ENCODE assay signal across 12 cellular contexts in genomic region chr2:112150851-112151250, GRCh38. TPM values are rescaled to one million over a fixed set of nuclear protein-coding genes. Genes with fewer than 3 reads are reported as not detected.
DNase-seq lines count a peak whose midpoint lies in the region; TF ChIP-seq lines count a peak whose summit lies in the region.
"Had no signal": no experiment of that assay in that cellular context is flagged by ENCODE, and none has a peak within 500 bp of the region (broad histone marks: within the 10 kb centered on the region; RNA-seq: fewer than 3 reads in every experiment).

No MANE protein-coding gene starts in this region.

- DNase-seq in Peyer's patch = peak in 2 of 3 donors; percentile 9 to 12
- DNase-seq in breast epithelium (ENCODE audit: low spot score in 2 of 2) = no peak
- no peak for DNase-seq in NOMO-1 treated with DMSO at 0.1 percent for 48 hours (lab: John Stamatoyannopoulos, UW; ENCODE audit: unreplicated experiment)
- DNase-seq in SJCRH30 = no peak
- no peak for DNase-seq in foreskin melanocyte
- DNase-seq: activated CD4-positive, CD25-positive, alpha-beta regulatory T cell treated with anti-CD3 and anti-CD28 coated beads, Interleukin-2, amount 50 U/mL, for 72 hours; activated T-cell treated with anti-CD3 and anti-CD28 coated beads for 4 hours; DMS79 treated with DMSO at 0.1 percent for 48 hours; NCI-H2081 treated with DMSO at 0.1 percent for 48 hours; stimulated activated CD4-positive, alpha-beta T cell treated with anti-CD3 and anti-CD28 coated beads, Interleukin-4, amount 100 ng/mL, for 4 hours had no signal

- H3K4me1 ChIP-seq in Peyer's patch = peaks cover 0 to 10% (median 0%) of the 10 kb centered on the region in 4 donors
- peaks cover 0 to 8% of the 10 kb centered on the region in 2 donors for H3K4me1 ChIP-seq in breast epithelium
- peaks cover 15% of the 10 kb centered on the region for H3K4me1 ChIP-seq in mesodermal cell (ENCODE audit: control insufficient read depth, insufficient read depth, low read length, poor library complexity, severe bottlenecking)
- peaks cover 4 to 53% (median 45%) of the 10 kb centered on the region in 5 donors for H3K4me1 ChIP-seq in subcutaneous abdominal adipose tissue (ENCODE audit: control insufficient read depth in 5 of 5, insufficient read depth in 5 of 5, low read length in 5 of 5)
- H3K4me1 ChIP-seq in SJCRH30 = peaks cover 4% of the 10 kb centered on the region

- H3K27me3 ChIP-seq in Peyer's patch (no peaks in the 10 kb centered on the region), breast epithelium (no peaks in the 10 kb centered on the region), subcutaneous abdominal adipose tissue (ENCODE audit: control insufficient read depth in 5 of 5, insufficient read depth in 4 of 5, low read length in 5 of 5) (no peaks in the 10 kb centered on the region), SJCRH30 (no peaks in the 10 kb centered on the region)

- no peak overlapping the region for H3K4me3 ChIP-seq in Peyer's patch
- H3K4me3 ChIP-seq in breast epithelium = no peak overlapping the region
- no peak overlapping the region for H3K4me3 ChIP-seq in mesodermal cell (ENCODE audit: extremely low read depth, insufficient read depth, low read length, poor library complexity, severe bottlenecking)
- H3K4me3 ChIP-seq in subcutaneous abdominal adipose tissue (ENCODE audit: low read depth in 1 of 5, low read length in 5 of 5) = no peak overlapping the region
- H3K4me3 ChIP-seq in SJCRH30 = no peak overlapping the region

- H3K27ac ChIP-seq in Peyer's patch (no peak overlapping the region), breast epithelium (peak overlapping the region; percentile 78 to 88), mesodermal cell (ENCODE audit: low read depth, low read length, severe bottlenecking) (peak overlapping the region; percentile 88), subcutaneous abdominal adipose tissue (ENCODE audit: low read depth, low read length) (peak overlapping the region; percentile 66), SJCRH30 (no peak overlapping the region)

- TF ChIP-seq CTCF in Peyer's patch (IDR thresholded peaks at IDR 0.05) (no peak), breast epithelium (IDR thresholded peaks at IDR 0.05) (no peak)

- no peaks in the 10 kb centered on the region for H3K9me3 ChIP-seq in Peyer's patch
- H3K9me3 ChIP-seq in breast epithelium = no peaks in the 10 kb centered on the region
- H3K9me3 ChIP-seq in mesodermal cell (ENCODE audit: control insufficient read depth, low read length) = no peaks in the 10 kb centered on the region
- H3K9me3 ChIP-seq in subcutaneous abdominal adipose tissue (ENCODE audit: control insufficient read depth in 5 of 5, low read length in 5 of 5) = peaks cover 0 to 3% (median 0%) of the 10 kb centered on the region in 5 donors
- H3K9me3 ChIP-seq in SJCRH30 (replicated peaks) = no peaks in the 10 kb centered on the region

- WGBS in mesodermal cell (ENCODE audit: insufficient coverage in 2 of 2), 2 experiments = 94 to 97% methylated on average over 10 to 11 of the region's 11 CpGs

- intact Hi-C loops in breast epithelium (cut with DNase I; ENCODE audit: low total_unique reads) = no loop called here

- no peak overlapping the region for H3K9ac ChIP-seq in subcutaneous abdominal adipose tissue (ENCODE audit: low read length in 5 of 5)

- no peaks in the 10 kb centered on the region for H3K36me3 ChIP-seq in Peyer's patch
- H3K36me3 ChIP-seq in breast epithelium = no peaks in the 10 kb centered on the region
- no peaks in the 10 kb centered on the region for H3K36me3 ChIP-seq in mesodermal cell (ENCODE audit: control insufficient read depth, insufficient read depth, low read length)
- H3K36me3 ChIP-seq in subcutaneous abdominal adipose tissue (ENCODE audit: control insufficient read depth in 5 of 5, insufficient read depth in 5 of 5, low read length in 5 of 5) = no peaks in the 10 kb centered on the region
- H3K36me3 ChIP-seq in SJCRH30 = no peaks in the 10 kb centered on the region

- TF ChIP-seq POLR2A in Peyer's patch (IDR thresholded peaks at IDR 0.05) (no peak), breast epithelium (IDR thresholded peaks at IDR 0.05) (no peak)

RNA-seq across cellular contexts. Expression of gene FBLN7, which starts 12.7 kb away (rescaled TPM):
- total RNA-seq in Peyer's patch = 1 to 10 TPM in 3 of 4 donors, not detected in 1; 1.5 to 7.4 (median 1.9) TPM
- total RNA-seq in breast epithelium = 10 to 100 TPM in 2 of 3 donors, 1 to 10 TPM in 1; 9.2 to 15.7 (median 11.0) TPM
- 5.7 TPM for polyA plus RNA-seq in mesodermal cell (2013, experiment 1 of 2)
- 3.4 TPM for polyA plus RNA-seq in mesodermal cell (2013, experiment 2 of 2)
- 0.04 TPM in 1 of 2 replicates, not detected in the other for total RNA-seq in SJCRH30 (2014; rRNA removed; shearing (Covaris generic))

Comparison
In these comparisons a context has a peak if more than half of its experiments do, and no peak if none do; other contexts are left out.
1. DNase-seq: peak in Peyer's patch (2 of 3); none in breast epithelium (0 of 2), NOMO-1 treated with DMSO at 0.1 percent for 48 hours (single experiment), SJCRH30 (0 of 2) and foreskin melanocyte (single experiment).
2. H3K27ac ChIP-seq: peak in breast epithelium (2 of 2), mesodermal cell (single experiment) and subcutaneous abdominal adipose tissue (single experiment); none in Peyer's patch (0 of 4) and SJCRH30 (single experiment).